10 cellular contexts compared by ENCODE assay signal in genomic region chr14:68527329-68527851, GRCh38.
DNase-seq lines count a peak whose midpoint lies in the region; ATAC-seq and TF ChIP-seq lines count a peak whose summit lies in the region.
"Had no signal": no experiment of that assay in that cellular context is flagged by ENCODE, and none has a peak within 500 bp of the region (broad histone marks: within the 10 kb centered on the region; RNA-seq: fewer than 3 reads in every experiment).

No MANE protein-coding gene starts in this region.

- no peaks in the 10 kb centered on the region for H3K79me2 ChIP-seq in OCI-LY3 (ENCODE audit: low read length)

- TF ChIP-seq EP300 in transverse colon (IDR thresholded peaks at IDR 0.05; ENCODE audit: low read depth): no peak

- H3K9me3 ChIP-seq in OCI-LY3 (ENCODE audit: insufficient read depth, low read length) (peaks cover 12% of the 10 kb centered on the region; the same call in 1 of the 2 replicates), muscle layer of duodenum (ENCODE audit: control insufficient read depth in 1 of 2, low read length in 2 of 2) (peaks cover 4% of the 10 kb centered on the region in 2 donors), transverse colon (peaks cover 10 to 21% of the 10 kb centered on the region in 2 donors)

- H3K36me3 Mint-ChIP-seq in activated CD8-positive, alpha-beta T cell treated with anti-CD3 and anti-CD28 coated beads, Interleukin-2, amount 10 ng/mL, durations not matched to agents 7 days and 5 days (ENCODE audit: low read depth): peaks cover 5% of the 10 kb centered on the region
- no peaks in the 10 kb centered on the region for H3K36me3 Mint-ChIP-seq in activated T-helper 17 cell treated with anti-CD3 and anti-CD28 coated beads, Interleukin-2, amount 50 U/mL, for 72 hours (ENCODE audit: low read depth)
- peaks cover 6% of the 10 kb centered on the region for H3K36me3 Mint-ChIP-seq in activated CD4-positive, alpha-beta memory T cell treated with anti-CD3 and anti-CD28 coated beads for 36 hours

- 60 to 71% methylated on average over 1 of the region's 1 CpG for WGBS in transverse colon (ENCODE audit: low coverage in 1 of 2), 2 donors

- H3K36me3 ChIP-seq in OCI-LY3 (replicated peaks; ENCODE audit: low read depth, low read length) (peaks cover 9% of the 10 kb centered on the region), muscle layer of duodenum (ENCODE audit: control insufficient read depth in 1 of 2, insufficient read depth in 2 of 2, low read length in 2 of 2) (no peaks in the 10 kb centered on the region), transverse colon (no peaks in the 10 kb centered on the region)

- peak overlapping the region; percentile 38 for H3K9ac ChIP-seq in OCI-LY3 (ENCODE audit: low read length)

- H4K20me1 ChIP-seq in OCI-LY3 (ENCODE audit: insufficient read depth, low read length): no peaks in the 10 kb centered on the region

- H3K27ac ChIP-seq in OCI-LY3 (ENCODE audit: low read length): peak overlapping the region; percentile 74
- peak overlapping the region; percentile 68 for H3K27ac ChIP-seq in muscle layer of duodenum (ENCODE audit: low read length)
- H3K27ac ChIP-seq in transverse colon: peak overlapping the region; percentile 52 to 80 (median 68)

- intact Hi-C loops in transverse colon (cut with DNase I; ENCODE audit: low total_unique reads): loop anchor here (10.0 kb wide), 1 partner anchor 383 kb away; no protein-coding TSS in a partner anchor
- intact Hi-C loops in activated CD4-positive, alpha-beta memory T cell treated with anti-CD3 and anti-CD28 coated beads for 36 hours (cut with micrococcal nuclease): no loop called here

- H3K4me2 ChIP-seq in OCI-LY3 (ENCODE audit: low read length): peak overlapping the region; percentile 63

- DNase-seq in fibroblast of gingiva (ENCODE audit: low read depth) (peak; percentile 49), transverse colon (no peak), RKO (ENCODE audit: low spot score) (no peak)
- DNase-seq in activated CD8-positive, alpha-beta T cell treated with anti-CD3 and anti-CD28 coated beads, Interleukin-2, amount 10 ng/mL, durations not matched to agents 7 days and 5 days: no peak
- DNase-seq in activated CD4-positive, alpha-beta memory T cell treated with anti-CD3 and anti-CD28 coated beads for 36 hours: no peak
- DNase-seq: NCI-H526, posterior cingulate gyrus had no signal

- in situ Hi-C loops in transverse colon (cut with MboI; ENCODE audit: low pct_ligation_motif_present in 1 of 4, low pct_unique_long_range_greater_than_20kb in 1 of 4, low sequenced_read_pairs in 3 of 4): loop anchor here in 2 of 4 donors (25.0 kb wide), 1 partner anchor 590 kb away; no protein-coding TSS in a partner anchor

- H3K27me3 Mint-ChIP-seq in activated CD8-positive, alpha-beta T cell treated with anti-CD3 and anti-CD28 coated beads, Interleukin-2, amount 10 ng/mL, durations not matched to agents 7 days and 5 days (ENCODE audit: low read depth): no peaks in the 10 kb centered on the region
- no peaks in the 10 kb centered on the region for H3K27me3 Mint-ChIP-seq in activated T-helper 17 cell treated with anti-CD3 and anti-CD28 coated beads, Interleukin-2, amount 50 U/mL, for 72 hours
- H3K27me3 Mint-ChIP-seq in activated CD4-positive, alpha-beta memory T cell treated with anti-CD3 and anti-CD28 coated beads for 36 hours: no peaks in the 10 kb centered on the region

- no peak overlapping the region for H3K4me3 Mint-ChIP-seq in activated CD8-positive, alpha-beta T cell treated with anti-CD3 and anti-CD28 coated beads, Interleukin-2, amount 10 ng/mL, durations not matched to agents 7 days and 5 days
- H3K4me3 Mint-ChIP-seq in activated T-helper 17 cell treated with anti-CD3 and anti-CD28 coated beads, Interleukin-2, amount 50 U/mL, for 72 hours: no peak overlapping the region
- H3K4me3 Mint-ChIP-seq in activated CD4-positive, alpha-beta memory T cell treated with anti-CD3 and anti-CD28 coated beads for 36 hours: no peak overlapping the region

- no peak overlapping the region for H2AFZ ChIP-seq in OCI-LY3 (ENCODE audit: low read depth, low read length)

- H3K4me3 ChIP-seq in OCI-LY3 (ENCODE audit: low read length) (peak overlapping the region; percentile 45), muscle layer of duodenum (ENCODE audit: low read depth in 1 of 2, low read length in 2 of 2) (no peak overlapping the region), transverse colon (no peak overlapping the region)

- ATAC-seq in activated CD8-positive, alpha-beta T cell treated with anti-CD3 and anti-CD28 coated beads, Interleukin-2, amount 10 ng/mL, durations not matched to agents 7 days and 5 days: no peak
- ATAC-seq in activated T-helper 17 cell treated with anti-CD3 and anti-CD28 coated beads, Interleukin-2, amount 50 U/mL, for 72 hours (replicated peaks): no peak

- peaks cover 21% of the 10 kb centered on the region for H3K9me3 Mint-ChIP-seq in activated CD8-positive, alpha-beta T cell treated with anti-CD3 and anti-CD28 coated beads, Interleukin-2, amount 10 ng/mL, durations not matched to agents 7 days and 5 days (ENCODE audit: insufficient read depth)
- H3K9me3 Mint-ChIP-seq in activated T-helper 17 cell treated with anti-CD3 and anti-CD28 coated beads, Interleukin-2, amount 50 U/mL, for 72 hours: peaks cover 5% of the 10 kb centered on the region
- peaks cover 28% of the 10 kb centered on the region for H3K9me3 Mint-ChIP-seq in activated CD4-positive, alpha-beta memory T cell treated with anti-CD3 and anti-CD28 coated beads for 36 hours

- TF ChIP-seq CTCF in OCI-LY3 (IDR thresholded peaks at IDR 0.05; ENCODE audit: low read depth, low read length) (no peak), transverse colon (IDR thresholded peaks at IDR 0.05) (no peak)

- H3K4me1 Mint-ChIP-seq in activated CD8-positive, alpha-beta T cell treated with anti-CD3 and anti-CD28 coated beads, Interleukin-2, amount 10 ng/mL, durations not matched to agents 7 days and 5 days (ENCODE audit: low read depth): no peaks in the 10 kb centered on the region
- H3K4me1 Mint-ChIP-seq in activated T-helper 17 cell treated with anti-CD3 and anti-CD28 coated beads, Interleukin-2, amount 50 U/mL, for 72 hours: no peaks in the 10 kb centered on the region
- H3K4me1 Mint-ChIP-seq in activated CD4-positive, alpha-beta memory T cell treated with anti-CD3 and anti-CD28 coated beads for 36 hours (ENCODE audit: low read depth): no peaks in the 10 kb centered on the region

- H3K27me3 ChIP-seq in OCI-LY3 (ENCODE audit: low read depth, low read length) (no peaks in the 10 kb centered on the region), muscle layer of duodenum (ENCODE audit: low read depth, low read length) (no peaks in the 10 kb centered on the region), transverse colon (no peaks in the 10 kb centered on the region)

- no peak for TF ChIP-seq POLR2A in transverse colon (IDR thresholded peaks at IDR 0.05)

- POLR2A ChIA-PET in activated CD8-positive, alpha-beta T cell treated with anti-CD3 and anti-CD28 coated beads, Interleukin-2, amount 10 ng/mL, durations not matched to agents 7 days and 5 days (lab: Charles Lee): no interaction called here
- POLR2A ChIA-PET in activated CD4-positive, alpha-beta memory T cell treated with anti-CD3 and anti-CD28 coated beads for 36 hours (lab: Charles Lee): no interaction called here

- CTCF ChIA-PET in activated CD8-positive, alpha-beta T cell treated with anti-CD3 and anti-CD28 coated beads, Interleukin-2, amount 10 ng/mL, durations not matched to agents 7 days and 5 days (lab: Charles Lee): no interaction called here
- CTCF ChIA-PET in activated CD4-positive, alpha-beta memory T cell treated with anti-CD3 and anti-CD28 coated beads for 36 hours (lab: Charles Lee): interaction anchor here (0.6 to 0.7 kb wide), 2 partner anchors 261 to 289 kb away, joined by 3 read pairs; no protein-coding TSS in a partner anchor

- H3K4me1 ChIP-seq in OCI-LY3 (ENCODE audit: low read length) (peaks cover 46% of the 10 kb centered on the region), muscle layer of duodenum (ENCODE audit: control insufficient read depth in 1 of 2, insufficient read depth in 2 of 2, low read length in 2 of 2) (peaks cover 17 to 24% of the 10 kb centered on the region in 2 donors), transverse colon (peaks cover 12 to 28% (median 20%) of the 10 kb centered on the region in 4 donors)

- no peak overlapping the region for H3K27ac Mint-ChIP-seq in activated CD8-positive, alpha-beta T cell treated with anti-CD3 and anti-CD28 coated beads, Interleukin-2, amount 10 ng/mL, durations not matched to agents 7 days and 5 days
- no peak overlapping the region for H3K27ac Mint-ChIP-seq in activated T-helper 17 cell treated with anti-CD3 and anti-CD28 coated beads, Interleukin-2, amount 50 U/mL, for 72 hours
- no peak overlapping the region for H3K27ac Mint-ChIP-seq in activated CD4-positive, alpha-beta memory T cell treated with anti-CD3 and anti-CD28 coated beads for 36 hours
